In genomic region chr10:22690614-22691431, GRCh38 we compare ENCODE assay signal across 11 cellular contexts. TPM values are rescaled to one million over a fixed set of nuclear protein-coding genes. Genes with fewer than 3 reads are reported as not detected.
DNase-seq lines count a peak whose midpoint lies in the region; ATAC-seq and FAIRE-seq lines count a peak whose summit lies in the region.
"Had no signal": no experiment of that assay in that cellular context is flagged by ENCODE, and none has a peak within 500 bp of the region (broad histone marks: within the 10 kb centered on the region; RNA-seq: fewer than 3 reads in every experiment).

No MANE protein-coding gene starts in this region.

- H3K4me1 Mint-ChIP-seq in naive B cell, result peaks cover 38 to 67% (median 56%) of the 10 kb centered on the region in 3 donors

- no peak for FAIRE-seq in urothelium cell line (lab: Jason Lieb, UNC)

- peaks cover 7% of the 10 kb centered on the region; the same call in 1 of the 2 replicates for H3K36me3 ChIP-seq in HUES48 (ENCODE audit: control insufficient read depth, insufficient read depth, low read length)
- no peaks in the 10 kb centered on the region for H3K36me3 ChIP-seq in adipocyte (ENCODE audit: control insufficient read depth, insufficient read depth, low read length, severe bottlenecking)

- H3K4me3 ChIP-seq in HUES48 (ENCODE audit: low read depth, low read length) (peak overlapping the region; percentile 20; the same call in 1 of the 2 replicates), adipocyte (ENCODE audit: low read length) (no peak overlapping the region)

- H3K27ac ChIP-seq in HUES48 (ENCODE audit: low read depth, low read length), result peak overlapping the region; percentile 80
- H3K27ac ChIP-seq: 22Rv1, foreskin keratinocyte, parathyroid adenoma had no signal

- H3K4me1 ChIP-seq in HUES48 (ENCODE audit: control insufficient read depth, insufficient read depth, low read length) (peaks cover 32% of the 10 kb centered on the region), adipocyte (ENCODE audit: control insufficient read depth, insufficient read depth, low read length) (peaks cover 39% of the 10 kb centered on the region)
- H3K4me1 ChIP-seq: foreskin keratinocyte, parathyroid adenoma had no signal

- no peaks in the 10 kb centered on the region for H3K9me3 Mint-ChIP-seq in naive B cell

- no peaks in the 10 kb centered on the region for H3K36me3 Mint-ChIP-seq in naive B cell

- H3K9ac ChIP-seq in HUES48 (ENCODE audit: low read depth, low read length) (peak overlapping the region; percentile 13; the same call in 1 of the 2 replicates), adipocyte (ENCODE audit: low read length) (no peak overlapping the region)
- H3K9ac ChIP-seq: parathyroid adenoma had no signal

- H3K27ac Mint-ChIP-seq in naive B cell, result peak overlapping the region; percentile 26 to 91 (median 72)

- no peaks in the 10 kb centered on the region for H3K27me3 ChIP-seq in HUES48 (ENCODE audit: control insufficient read depth, insufficient read depth, low read length)
- H3K27me3 ChIP-seq in adipocyte (replicated peaks; ENCODE audit: control insufficient read depth, insufficient read depth, low read length), result no peaks in the 10 kb centered on the region
- H3K27me3 ChIP-seq: foreskin keratinocyte had no signal

- DNase-seq in DMS53 (lab: John Stamatoyannopoulos, UW), result peak; percentile 52
- DNase-seq in DMS53 treated with DMSO at 0.1 percent for 48 hours (lab: John Stamatoyannopoulos, UW; ENCODE audit: unreplicated experiment), result no peak
- peak; percentile 84 for DNase-seq in adipocyte (ENCODE audit: low read depth)
- DNase-seq in naive B cell, result no peak
- DNase-seq in urothelium cell line (ENCODE audit: low spot score), result no peak
- DNase-seq in HT-29 (ENCODE audit: low spot score), result no peak
- DNase-seq in DMS153 treated with DMSO at 0.1 percent for 48 hours (lab: John Stamatoyannopoulos, UW; ENCODE audit: unreplicated experiment), result no peak
- DNase-seq: foreskin keratinocyte had no signal

- ATAC-seq in naive B cell (ENCODE audit: low read depth in 2 of 2), result no peak
- ATAC-seq: foreskin keratinocyte had no signal

- peak overlapping the region in 3 of 8 donors; percentile 16 to 63 (median 22) for H3K4me3 Mint-ChIP-seq in naive B cell

- H3K27me3 Mint-ChIP-seq in naive B cell, result no peaks in the 10 kb centered on the region

- H3K9me3 ChIP-seq in HUES48 (ENCODE audit: control insufficient read depth, insufficient read depth, low read length) (peaks cover 21% of the 10 kb centered on the region), adipocyte (ENCODE audit: control insufficient read depth, low read length) (no peaks in the 10 kb centered on the region)

RNA-seq across cellular contexts. Expression of gene PIP4K2A, which starts 23.6 kb away (rescaled TPM):
- 10 to 100 TPM; 16.8 to 45.7 (median 26.3) TPM for polyA plus RNA-seq in naive B cell (ENCODE audit: low read depth in 6 of 6)
- 5.0 and 9.7 TPM in 2 replicates for total RNA-seq in HT-29 (2014; rRNA removed; shearing (Covaris generic))

Comparison
In these comparisons a context has a peak if more than half of its experiments do, and no peak if none do; other contexts are left out.
1. DNase-seq: peak in DMS53 (single experiment) and adipocyte (single experiment); none in DMS53 treated with DMSO at 0.1 percent for 48 hours (single experiment), naive B cell (single experiment), urothelium cell line (single experiment), HT-29 (single experiment) and DMS153 treated with DMSO at 0.1 percent for 48 hours (single experiment).